In genomic region chr9:12776775-12777055, GRCh38 we compare ENCODE assay signal across 9 cellular contexts. TPM values are rescaled to one million over a fixed set of nuclear protein-coding genes. Genes with fewer than 3 reads are reported as not detected.
DNase-seq lines count a peak whose midpoint lies in the region; ATAC-seq and TF ChIP-seq lines count a peak whose summit lies in the region.
"Had no signal": no experiment of that assay in that cellular context is flagged by ENCODE, and none has a peak within 500 bp of the region (broad histone marks: within the 10 kb centered on the region; RNA-seq: fewer than 3 reads in every experiment).

No MANE protein-coding gene starts in this region.

- CTCF ChIA-PET in CD4-positive, alpha-beta memory T cell (lab: Charles Lee; ENCODE audit: partially characterized antibody), result no interaction called here

- ATAC-seq in heart right ventricle (peak in 2 of 8 donors; percentile 1 to 2), psoas muscle (no peak), GM19463 (IDR thresholded peaks at IDR 0.05; ENCODE audit: unreplicated experiment) (no peak)

- H3K27me3 Mint-ChIP-seq in CD4-positive, alpha-beta memory T cell, result peaks cover 11 to 12% of the 10 kb centered on the region in 2 donors

- peaks cover 0 to 21% (median 10%) of the 10 kb centered on the region in 8 donors for H3K9me3 Mint-ChIP-seq in CD4-positive, alpha-beta memory T cell

- H3K4me3 Mint-ChIP-seq in CD4-positive, alpha-beta memory T cell, result peak overlapping the region in 1 of 8 donors; percentile 43

- peaks cover 0 to 38% (median 17%) of the 10 kb centered on the region in 9 donors for H3K4me1 ChIP-seq in heart right ventricle
- H3K4me1 ChIP-seq in psoas muscle, result peaks cover 4% of the 10 kb centered on the region
- no peaks in the 10 kb centered on the region for H3K4me1 ChIP-seq in CD4-positive, alpha-beta memory T cell (ENCODE audit: insufficient read depth, low read length)

- WGBS in heart right ventricle, 2 donors, result 18 to 22% methylated on average over 3 of the region's 3 CpGs
- 16 to 23% (median 19%) methylated on average over 3 of the region's 3 CpGs for WGBS in psoas muscle, 3 donors

- intact Hi-C loops in heart right ventricle (cut with DNase I), result loop anchor here in 6 of 10 donors (2.0 to 10.0 kb wide), 9 partner anchors 36 to 106 kb away; no protein-coding TSS in a partner anchor
- intact Hi-C loops in psoas muscle (cut with DNase I), result loop anchor here in 1 of 2 donors (5.0 kb wide), 4 partner anchors 34 to 316 kb away; no protein-coding TSS in a partner anchor
- intact Hi-C loops in CD4-positive, alpha-beta memory T cell (cut with micrococcal nuclease), result no loop called here

- no peak overlapping the region for H3K27ac Mint-ChIP-seq in CD4-positive, alpha-beta memory T cell

- H3K27ac ChIP-seq in WERI-Rb-1, result no peak overlapping the region
- H3K27ac ChIP-seq in heart right ventricle, result peak overlapping the region in 9 of 10 donors; percentile 57 to 93 (median 87)
- H3K27ac ChIP-seq in psoas muscle, result peak overlapping the region; percentile 65
- no peak overlapping the region for H3K27ac ChIP-seq in CD4-positive, alpha-beta memory T cell (ENCODE audit: low read depth, low read length)

- peaks cover 0 to 13% (median 2%) of the 10 kb centered on the region in 4 donors for H3K4me1 Mint-ChIP-seq in CD4-positive, alpha-beta memory T cell

- TF ChIP-seq CTCF in WERI-Rb-1 (IDR thresholded peaks at IDR 0.05; ENCODE audit: low read depth, low read length) (no peak), heart right ventricle (IDR thresholded peaks at IDR 0.05) (no peak), psoas muscle (IDR thresholded peaks at IDR 0.05) (no peak)

- no peaks in the 10 kb centered on the region for H3K36me3 ChIP-seq in WERI-Rb-1
- no peaks in the 10 kb centered on the region for H3K36me3 ChIP-seq in heart right ventricle
- no peaks in the 10 kb centered on the region for H3K36me3 ChIP-seq in psoas muscle (ENCODE audit: insufficient read depth in 1 of 2, low read depth in 1 of 2)
- no peaks in the 10 kb centered on the region for H3K36me3 ChIP-seq in CD4-positive, alpha-beta memory T cell (ENCODE audit: insufficient read depth, low read length)

- POLR2A ChIA-PET in CD4-positive, alpha-beta memory T cell (lab: Charles Lee; ENCODE audit: partially characterized antibody), result no interaction called here

- no peaks in the 10 kb centered on the region for H3K27me3 ChIP-seq in WERI-Rb-1 (ENCODE audit: insufficient read depth, low read depth, severe bottlenecking)
- peaks cover 0 to 19% (median 0%) of the 10 kb centered on the region in 7 donors for H3K27me3 ChIP-seq in heart right ventricle
- no peaks in the 10 kb centered on the region for H3K27me3 ChIP-seq in psoas muscle (ENCODE audit: insufficient read depth in 3 of 3, low read length in 2 of 3)
- no peaks in the 10 kb centered on the region for H3K27me3 ChIP-seq in CD4-positive, alpha-beta memory T cell (ENCODE audit: insufficient read depth, low read length)

- H3K4me3 ChIP-seq in WERI-Rb-1 (ENCODE audit: low read depth, low read length) (peak overlapping the region; percentile 89), heart right ventricle (peak overlapping the region; percentile 70 to 91 (median 83)), psoas muscle (peak overlapping the region; percentile 82)
- no peak overlapping the region for H3K4me3 ChIP-seq in CD4-positive, alpha-beta memory T cell (ENCODE audit: low read length in 2 of 2)

- peak; percentile 12 for DNase-seq in GM03348 (ENCODE audit: low spot score)
- no peak for DNase-seq in WERI-Rb-1
- no peak for DNase-seq in heart right ventricle
- DNase-seq in psoas muscle, result no peak
- no peak for DNase-seq in HuH-7.5 (ENCODE audit: low spot score)
- no peak for DNase-seq in SIG-M5 treated with dmso at 0.1 percent for 504 hours (lab: John Stamatoyannopoulos, UW; ENCODE audit: unreplicated experiment)
- DNase-seq in CD4-positive, alpha-beta memory T cell, result no peak
- DNase-seq: GF-D8 had no signal

- H3K9me3 ChIP-seq in WERI-Rb-1 (ENCODE audit: severe bottlenecking) (no peaks in the 10 kb centered on the region), heart right ventricle (no peaks in the 10 kb centered on the region), psoas muscle (no peaks in the 10 kb centered on the region)
- no peaks in the 10 kb centered on the region for H3K9me3 ChIP-seq in CD4-positive, alpha-beta memory T cell (ENCODE audit: control insufficient read depth in 1 of 2, low read length in 2 of 2)

- H3K36me3 Mint-ChIP-seq in CD4-positive, alpha-beta memory T cell, result no peaks in the 10 kb centered on the region

RNA-seq across cellular contexts. Expression of gene LURAP1L, which starts 1.9 kb away (rescaled TPM):
- 1 to 10 TPM; 1.2 to 4.6 (median 2.2) TPM for total RNA-seq in heart right ventricle
- polyA plus RNA-seq in heart right ventricle, result 1 to 10 TPM; 1.8 to 3.1 TPM
- 1 to 10 TPM; 1.0 to 2.8 (median 2.2) TPM for total RNA-seq in psoas muscle
- polyA plus RNA-seq in psoas muscle, result 1 to 10 TPM; 2.3 to 6.3 (median 2.7) TPM
- total RNA-seq in CD4-positive, alpha-beta memory T cell, result not detected
- polyA plus RNA-seq in CD4-positive, alpha-beta memory T cell, result not detected

Comparison
In these comparisons a context has a peak if more than half of its experiments do, and no peak if none do; other contexts are left out.
1. H3K27ac ChIP-seq: peak in heart right ventricle (9 of 10) and psoas muscle (single experiment); none in WERI-Rb-1 (single experiment) and CD4-positive, alpha-beta memory T cell (single experiment).
2. H3K4me3 ChIP-seq: peak in WERI-Rb-1 (single experiment), heart right ventricle (10 of 10) and psoas muscle (single experiment); none in CD4-positive, alpha-beta memory T cell (0 of 2).